ENCODE assay signal across 21 cellular contexts in the genomic region with DNA sequence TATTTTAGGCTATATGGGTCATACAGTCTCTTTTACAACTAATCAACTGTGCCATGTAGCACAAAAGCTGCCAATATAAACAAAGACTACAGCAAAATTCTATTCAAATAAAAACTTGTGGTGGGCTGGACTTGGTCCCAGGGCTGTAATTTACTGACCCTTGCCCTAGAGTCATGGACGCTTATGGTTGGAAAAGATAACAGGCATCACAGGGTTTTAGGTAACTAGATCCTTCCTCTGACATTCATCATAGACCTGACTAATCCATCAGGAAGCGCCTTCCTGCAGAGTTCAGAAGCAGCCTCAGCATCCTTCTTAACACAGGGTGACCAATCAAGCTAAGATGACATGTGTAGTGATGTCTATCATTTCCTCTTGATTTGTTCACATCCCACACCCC. TPM values are rescaled to one million over a fixed set of nuclear protein-coding genes. Genes with fewer than 3 reads are reported as not detected.
"Had no signal": no experiment of that assay in that cellular context is flagged by ENCODE, and none has a peak within 500 bp of the region (broad histone marks: within the 10 kb centered on the region; RNA-seq: fewer than 3 reads in every experiment).

No MANE protein-coding gene starts in this region.

- H3K4me3 Mint-ChIP-seq: activated naive CD8-positive, alpha-beta T cell treated with anti-CD3 and anti-CD28 coated beads, Interleukin-2, amount 10 ng/mL, durations not matched to agents 7 days and 5 days; neural crest cell; stimulated activated effector memory CD8-positive, alpha-beta T cell treated with anti-CD3 and anti-CD28 coated beads, Interleukin-12 subunit alpha, Interleukin-12 subunit beta, amount 100 ng/mL, for 72 hours had no signal

- DNase-seq: activated CD4-positive, alpha-beta T cell treated with anti-CD3 and anti-CD28 coated beads, Interleukin-2, amount 50 U/mL, for 1 hour; activated naive CD4-positive, alpha-beta T cell; activated naive CD8-positive, alpha-beta T cell treated with anti-CD3 and anti-CD28 coated beads, Interleukin-2, amount 10 ng/mL, durations not matched to agents 7 days and 5 days; activated T-cell treated with anti-CD3 and anti-CD28 coated beads for 4 hours; aorta; dorsolateral prefrontal cortex; hippocampal formation; lower lobe of right lung; midbrain; tibial artery had no signal

- H3K4me1 ChIP-seq: breast epithelium, lower lobe of right lung, tibial artery had no signal

- H3K27ac ChIP-seq: breast epithelium, lower lobe of right lung, tibial artery had no signal

- H3K36me3 Mint-ChIP-seq: activated naive CD8-positive, alpha-beta T cell treated with anti-CD3 and anti-CD28 coated beads, Interleukin-2, amount 10 ng/mL, durations not matched to agents 7 days and 5 days; stimulated activated effector memory CD8-positive, alpha-beta T cell treated with anti-CD3 and anti-CD28 coated beads, Interleukin-12 subunit alpha, Interleukin-12 subunit beta, amount 100 ng/mL, for 72 hours had no signal

- H3K4me1 Mint-ChIP-seq: activated naive CD8-positive, alpha-beta T cell treated with anti-CD3 and anti-CD28 coated beads, Interleukin-2, amount 10 ng/mL, durations not matched to agents 7 days and 5 days; stimulated activated effector memory CD8-positive, alpha-beta T cell treated with anti-CD3 and anti-CD28 coated beads, Interleukin-12 subunit alpha, Interleukin-12 subunit beta, amount 100 ng/mL, for 72 hours had no signal

- H3K9me3 ChIP-seq: breast epithelium, lower lobe of right lung, tibial artery had no signal

- H3K27me3 ChIP-seq: breast epithelium, tibial artery had no signal

- H3K4me3 ChIP-seq: breast epithelium, dorsolateral prefrontal cortex, lower lobe of right lung, tibial artery had no signal

- H3K27ac Mint-ChIP-seq: activated naive CD8-positive, alpha-beta T cell treated with anti-CD3 and anti-CD28 coated beads, Interleukin-2, amount 10 ng/mL, durations not matched to agents 7 days and 5 days; stimulated activated effector memory CD8-positive, alpha-beta T cell treated with anti-CD3 and anti-CD28 coated beads, Interleukin-12 subunit alpha, Interleukin-12 subunit beta, amount 100 ng/mL, for 72 hours had no signal

- ATAC-seq: activated CD4-positive, CD25-positive, alpha-beta regulatory T cell treated with anti-CD3 and anti-CD28 coated beads, Interleukin-2, amount 50 U/mL, for 24 hours; lower lobe of right lung; stimulated activated effector memory CD8-positive, alpha-beta T cell treated with anti-CD3 and anti-CD28 coated beads, Interleukin-12 subunit alpha, Interleukin-12 subunit beta, amount 100 ng/mL, for 72 hours had no signal

- H3K36me3 ChIP-seq: breast epithelium, lower lobe of right lung, tibial artery had no signal

RNA-seq across cellular contexts. Expression of a gene that starts 59.5 kb away (rescaled TPM):
- total RNA-seq: activated CD8-positive, alpha-beta memory T cell treated with anti-CD3 and anti-CD28 coated beads for 36 hours; activated naive CD8-positive, alpha-beta T cell treated with anti-CD3 and anti-CD28 coated beads, Interleukin-2, amount 10 ng/mL, durations not matched to agents 7 days and 5 days; aorta; breast epithelium; cerebellum; fibroblast of villous mesenchyme; glomerular endothelial cell; kidney epithelial cell; lower lobe of right lung; neural crest cell; osteocyte had no signal
- polyA plus RNA-seq: aorta, esophagus had no signal
